Comparison of ENCODE assay signal across 11 cellular contexts in genomic region chr2:200352631-200353030, GRCh38. TPM values are rescaled to one million over a fixed set of nuclear protein-coding genes. Genes with fewer than 3 reads are reported as not detected.
DNase-seq lines count a peak whose midpoint lies in the region; ATAC-seq, FAIRE-seq and TF ChIP-seq lines count a peak whose summit lies in the region.
"Had no signal": no experiment of that assay in that cellular context is flagged by ENCODE, and none has a peak within 500 bp of the region (broad histone marks: within the 10 kb centered on the region; RNA-seq: fewer than 3 reads in every experiment).

No MANE protein-coding gene starts in this region.

- no peak for FAIRE-seq in HTR-8/SVneo (lab: Jason Lieb, UNC)

- no peaks in the 10 kb centered on the region for H3K36me3 ChIP-seq in esophagus squamous epithelium
- H3K36me3 ChIP-seq in neuronal stem cell (replicated peaks in 1 of 2; ENCODE audit: control insufficient read depth in 2 of 2, insufficient read depth in 2 of 2, low read length in 2 of 2), result no peaks in the 10 kb centered on the region

- no peak overlapping the region for H3K23ac ChIP-seq in neuronal stem cell (ENCODE audit: low read depth, low read length, poor library complexity)

- H3K4me3 ChIP-seq in esophagus squamous epithelium (no peak overlapping the region), neuronal stem cell (ENCODE audit: low read length in 2 of 2) (no peak overlapping the region)
- H3K4me3 ChIP-seq: MG63 had no signal

- TF ChIP-seq CTCF in esophagus squamous epithelium (IDR thresholded peaks at IDR 0.05), result no peak

- no peak overlapping the region for H3K14ac ChIP-seq in neuronal stem cell (ENCODE audit: low read length)

- no peak overlapping the region for H3K18ac ChIP-seq in neuronal stem cell (ENCODE audit: low read length)

- H2BK120ac ChIP-seq in neuronal stem cell (ENCODE audit: low read depth, low read length), result no peak overlapping the region

- no CpG with 5 or more reads among the region's 1 CpG for WGBS in esophagus squamous epithelium, 2 donors
- WGBS in neuronal stem cell (ENCODE audit: extremely low coverage in 2 of 2, insufficient read length in 2 of 2, insufficient replicate concordance in 1 of 2), 2 donors, result no CpG with 5 or more reads among the region's 1 CpG

- intact Hi-C loops in esophagus squamous epithelium (cut with DNase I), result no loop called here

- DNase-seq in 8988T (peak; percentile 13), NCI-H226 (peak; percentile 83), esophagus squamous epithelium (lab: John Stamatoyannopoulos, UW) (no peak), neuronal stem cell (ENCODE audit: low spot score) (peak; percentile 30), HTR-8/SVneo (ENCODE audit: insufficient read length, low spot score) (no peak), activated gamma-delta T cell (lab: John Stamatoyannopoulos, UW) (no peak), NCI-H748 treated with DMSO at 0.1 percent for 48 hours (lab: John Stamatoyannopoulos, UW) (no peak)
- DNase-seq: activated effector memory CD4-positive, alpha-beta T cell treated with anti-CD3 and anti-CD28 coated beads, Interleukin-2, amount 50 U/mL, for 16 hours; MG63; stimulated activated CD4-positive, alpha-beta T cell treated with anti-CD3 and anti-CD28 coated beads, Interleukin-4, amount 100 ng/mL, for 24 hours had no signal

- H4K8ac ChIP-seq in neuronal stem cell (ENCODE audit: low read depth, low read length), result no peak overlapping the region

- H3K9me3 ChIP-seq in esophagus squamous epithelium, result no peaks in the 10 kb centered on the region
- H3K9me3 ChIP-seq in neuronal stem cell (replicated peaks in 1 of 2; ENCODE audit: control insufficient read depth in 2 of 2, insufficient read depth in 1 of 2, low read depth in 1 of 2, low read length in 2 of 2), result peaks cover 0 to 3% of the 10 kb centered on the region in 2 donors
- H3K9me3 ChIP-seq: MG63 had no signal

- H2AK5ac ChIP-seq in neuronal stem cell (ENCODE audit: low read depth, low read length), result no peak overlapping the region

- no peak overlapping the region for H3K4ac ChIP-seq in neuronal stem cell (ENCODE audit: low read length)

- no peak overlapping the region for H3K4me2 ChIP-seq in neuronal stem cell (ENCODE audit: insufficient read depth, low read length, poor library complexity, severe bottlenecking)

- H2BK5ac ChIP-seq in neuronal stem cell (ENCODE audit: low read length), result no peak overlapping the region

- H2BK15ac ChIP-seq in neuronal stem cell (ENCODE audit: low read length), result no peak overlapping the region

- no peak for TF ChIP-seq POLR2A in esophagus squamous epithelium (IDR thresholded peaks at IDR 0.05)

- H3K9ac ChIP-seq in neuronal stem cell (ENCODE audit: low read depth, low read length, poor library complexity), result no peak overlapping the region

- peak overlapping the region in 3 of 4 donors; percentile 27 to 65 (median 38) for H3K27ac ChIP-seq in esophagus squamous epithelium
- H3K27ac ChIP-seq in neuronal stem cell (replicated peaks; ENCODE audit: low read length), result no peak overlapping the region

- H3K4me1 ChIP-seq in esophagus squamous epithelium, result peaks cover 17 to 75% (median 47%) of the 10 kb centered on the region in 3 donors
- H3K4me1 ChIP-seq in neuronal stem cell (ENCODE audit: control insufficient read depth in 2 of 2, insufficient read depth in 1 of 2, low read depth in 1 of 2, low read length in 2 of 2), result peaks cover 18 to 32% of the 10 kb centered on the region in 2 donors

- H3K79me1 ChIP-seq in neuronal stem cell (ENCODE audit: low read depth, low read length), result no peaks in the 10 kb centered on the region

- H2AFZ ChIP-seq in neuronal stem cell (ENCODE audit: low read length), result no peak overlapping the region

- H3K27me3 ChIP-seq in esophagus squamous epithelium (no peaks in the 10 kb centered on the region), neuronal stem cell (ENCODE audit: control insufficient read depth in 3 of 3, insufficient read depth in 3 of 3, low read depth in 1 of 3, low read length in 3 of 3) (no peaks in the 10 kb centered on the region)
- H3K27me3 ChIP-seq: MG63 had no signal

- no peak overlapping the region for H4K91ac ChIP-seq in neuronal stem cell (ENCODE audit: low read depth, low read length, poor library complexity)

- H2BK12ac ChIP-seq in neuronal stem cell (ENCODE audit: low read length), result no peak overlapping the region

- ATAC-seq in GM21529 (IDR thresholded peaks at IDR 0.05; ENCODE audit: unreplicated experiment), result no peak

RNA-seq across cellular contexts. Expression of gene SPATS2L, which starts 46.1 kb away (rescaled TPM):
- total RNA-seq in esophagus squamous epithelium, result 10 to 100 TPM; 53.2 to 91.9 (median 68.3) TPM
- 34.9 TPM for polyA plus RNA-seq in neuronal stem cell (2013, experiment 1 of 2)
- 35.6 TPM for polyA plus RNA-seq in neuronal stem cell (2013, experiment 2 of 2)

Comparison
In these comparisons a context has a peak if more than half of its experiments do, and no peak if none do; other contexts are left out.
1. DNase-seq: peak in 8988T (single experiment), NCI-H226 (single experiment) and neuronal stem cell (single experiment); none in esophagus squamous epithelium (single experiment), HTR-8/SVneo (single experiment), activated gamma-delta T cell (single experiment) and NCI-H748 treated with DMSO at 0.1 percent for 48 hours (single experiment).